1 cellular context compared by ENCODE assay signal in the genomic region with DNA sequence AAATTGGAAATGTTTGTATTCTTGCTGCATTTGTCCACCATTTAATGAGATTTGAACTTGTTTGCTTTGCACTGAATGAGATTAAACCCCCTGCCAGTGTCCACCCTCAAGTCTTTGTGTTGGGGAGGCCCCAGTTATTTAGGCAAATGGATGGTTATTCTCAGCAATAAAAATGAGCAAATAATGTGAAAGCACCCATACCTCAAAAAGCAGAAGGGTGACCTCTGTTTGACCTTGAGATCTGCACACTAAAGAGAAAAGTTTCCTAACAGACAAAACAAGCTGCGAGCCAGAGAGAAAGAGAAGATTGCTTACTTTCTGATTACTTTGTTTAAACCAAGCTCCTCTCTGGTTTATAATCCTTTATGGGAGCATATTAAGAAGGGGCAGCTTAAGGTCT.
TF ChIP-seq lines count a peak whose summit lies in the region.

No MANE protein-coding gene starts in this region.

TF ChIP-seq in GM23338, 12 proteins besides CTCF, POLR2A, EP300 and RAD21 (continued from another document):
- TF ChIP-seq, protein P1, sequence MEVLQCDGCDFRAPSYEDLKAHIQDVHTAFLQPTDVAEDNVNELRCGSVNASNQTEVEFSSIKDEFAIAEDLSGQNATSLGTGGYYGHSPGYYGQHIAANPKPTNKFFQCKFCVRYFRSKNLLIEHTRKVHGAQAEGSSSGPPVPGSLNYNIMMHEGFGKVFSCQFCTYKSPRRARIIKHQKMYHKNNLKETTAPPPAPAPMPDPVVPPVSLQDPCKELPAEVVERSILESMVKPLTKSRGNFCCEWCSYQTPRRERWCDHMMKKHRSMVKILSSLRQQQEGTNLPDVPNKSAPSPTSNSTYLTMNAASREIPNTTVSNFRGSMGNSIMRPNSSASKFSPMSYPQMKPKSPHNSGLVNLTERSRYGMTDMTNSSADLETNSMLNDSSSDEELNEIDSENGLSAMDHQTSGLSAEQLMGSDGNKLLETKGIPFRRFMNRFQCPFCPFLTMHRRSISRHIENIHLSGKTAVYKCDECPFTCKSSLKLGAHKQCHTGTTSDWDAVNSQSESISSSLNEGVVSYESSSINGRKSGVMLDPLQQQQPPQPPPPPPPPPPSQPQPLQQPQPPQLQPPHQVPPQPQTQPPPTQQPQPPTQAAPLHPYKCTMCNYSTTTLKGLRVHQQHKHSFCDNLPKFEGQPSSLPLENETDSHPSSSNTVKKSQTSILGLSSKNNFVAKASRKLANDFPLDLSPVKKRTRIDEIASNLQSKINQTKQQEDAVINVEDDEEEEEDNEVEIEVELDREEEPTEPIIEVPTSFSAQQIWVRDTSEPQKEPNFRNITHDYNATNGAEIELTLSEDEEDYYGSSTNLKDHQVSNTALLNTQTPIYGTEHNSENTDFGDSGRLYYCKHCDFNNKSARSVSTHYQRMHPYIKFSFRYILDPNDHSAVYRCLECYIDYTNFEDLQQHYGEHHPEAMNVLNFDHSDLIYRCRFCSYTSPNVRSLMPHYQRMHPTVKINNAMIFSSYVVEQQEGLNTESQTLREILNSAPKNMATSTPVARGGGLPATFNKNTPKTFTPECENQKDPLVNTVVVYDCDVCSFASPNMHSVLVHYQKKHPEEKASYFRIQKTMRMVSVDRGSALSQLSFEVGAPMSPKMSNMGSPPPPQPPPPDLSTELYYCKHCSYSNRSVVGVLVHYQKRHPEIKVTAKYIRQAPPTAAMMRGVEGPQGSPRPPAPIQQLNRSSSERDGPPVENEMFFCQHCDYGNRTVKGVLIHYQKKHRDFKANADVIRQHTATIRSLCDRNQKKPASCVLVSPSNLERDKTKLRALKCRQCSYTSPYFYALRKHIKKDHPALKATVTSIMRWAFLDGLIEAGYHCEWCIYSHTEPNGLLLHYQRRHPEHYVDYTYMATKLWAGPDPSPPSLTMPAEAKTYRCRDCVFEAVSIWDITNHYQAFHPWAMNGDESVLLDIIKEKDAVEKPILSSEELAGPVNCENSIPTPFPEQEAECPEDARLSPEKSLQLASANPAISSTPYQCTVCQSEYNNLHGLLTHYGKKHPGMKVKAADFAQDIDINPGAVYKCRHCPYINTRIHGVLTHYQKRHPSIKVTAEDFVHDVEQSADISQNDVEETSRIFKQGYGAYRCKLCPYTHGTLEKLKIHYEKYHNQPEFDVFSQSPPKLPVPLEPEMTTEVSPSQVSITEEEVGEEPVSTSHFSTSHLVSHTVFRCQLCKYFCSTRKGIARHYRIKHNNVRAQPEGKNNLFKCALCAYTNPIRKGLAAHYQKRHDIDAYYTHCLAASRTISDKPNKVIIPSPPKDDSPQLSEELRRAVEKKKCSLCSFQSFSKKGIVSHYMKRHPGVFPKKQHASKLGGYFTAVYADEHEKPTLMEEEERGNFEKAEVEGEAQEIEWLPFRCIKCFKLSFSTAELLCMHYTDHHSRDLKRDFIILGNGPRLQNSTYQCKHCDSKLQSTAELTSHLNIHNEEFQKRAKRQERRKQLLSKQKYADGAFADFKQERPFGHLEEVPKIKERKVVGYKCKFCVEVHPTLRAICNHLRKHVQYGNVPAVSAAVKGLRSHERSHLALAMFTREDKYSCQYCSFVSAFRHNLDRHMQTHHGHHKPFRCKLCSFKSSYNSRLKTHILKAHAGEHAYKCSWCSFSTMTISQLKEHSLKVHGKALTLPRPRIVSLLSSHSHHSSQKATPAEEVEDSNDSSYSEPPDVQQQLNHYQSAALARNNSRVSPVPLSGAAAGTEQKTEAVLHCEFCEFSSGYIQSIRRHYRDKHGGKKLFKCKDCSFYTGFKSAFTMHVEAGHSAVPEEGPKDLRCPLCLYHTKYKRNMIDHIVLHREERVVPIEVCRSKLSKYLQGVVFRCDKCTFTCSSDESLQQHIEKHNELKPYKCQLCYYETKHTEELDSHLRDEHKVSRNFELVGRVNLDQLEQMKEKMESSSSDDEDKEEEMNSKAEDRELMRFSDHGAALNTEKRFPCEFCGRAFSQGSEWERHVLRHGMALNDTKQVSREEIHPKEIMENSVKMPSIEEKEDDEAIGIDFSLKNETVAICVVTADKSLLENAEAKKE (CRISPR knock-in tag; IDR thresholded peaks at IDR 0.05), result no peak
- TF ChIP-seq CREB1 (CRISPR knock-in tag; IDR thresholded peaks at IDR 0.05; ENCODE audit: low read depth) (no peak), EZH2phosphoT487 (IDR thresholded peaks at IDR 0.05; ENCODE audit: unreplicated experiment) (no peak), ZNF114 (CRISPR knock-in tag; IDR thresholded peaks at IDR 0.05) (no peak), EZH2 (IDR thresholded peaks at IDR 0.05; ENCODE audit: low read depth, unreplicated experiment) (no peak), NANOG (IDR thresholded peaks at IDR 0.05; ENCODE audit: borderline replicate concordance) (no peak), STAT1 (IDR thresholded peaks at IDR 0.05; ENCODE audit: unreplicated experiment) (no peak)
- TF ChIP-seq, protein P2, sequence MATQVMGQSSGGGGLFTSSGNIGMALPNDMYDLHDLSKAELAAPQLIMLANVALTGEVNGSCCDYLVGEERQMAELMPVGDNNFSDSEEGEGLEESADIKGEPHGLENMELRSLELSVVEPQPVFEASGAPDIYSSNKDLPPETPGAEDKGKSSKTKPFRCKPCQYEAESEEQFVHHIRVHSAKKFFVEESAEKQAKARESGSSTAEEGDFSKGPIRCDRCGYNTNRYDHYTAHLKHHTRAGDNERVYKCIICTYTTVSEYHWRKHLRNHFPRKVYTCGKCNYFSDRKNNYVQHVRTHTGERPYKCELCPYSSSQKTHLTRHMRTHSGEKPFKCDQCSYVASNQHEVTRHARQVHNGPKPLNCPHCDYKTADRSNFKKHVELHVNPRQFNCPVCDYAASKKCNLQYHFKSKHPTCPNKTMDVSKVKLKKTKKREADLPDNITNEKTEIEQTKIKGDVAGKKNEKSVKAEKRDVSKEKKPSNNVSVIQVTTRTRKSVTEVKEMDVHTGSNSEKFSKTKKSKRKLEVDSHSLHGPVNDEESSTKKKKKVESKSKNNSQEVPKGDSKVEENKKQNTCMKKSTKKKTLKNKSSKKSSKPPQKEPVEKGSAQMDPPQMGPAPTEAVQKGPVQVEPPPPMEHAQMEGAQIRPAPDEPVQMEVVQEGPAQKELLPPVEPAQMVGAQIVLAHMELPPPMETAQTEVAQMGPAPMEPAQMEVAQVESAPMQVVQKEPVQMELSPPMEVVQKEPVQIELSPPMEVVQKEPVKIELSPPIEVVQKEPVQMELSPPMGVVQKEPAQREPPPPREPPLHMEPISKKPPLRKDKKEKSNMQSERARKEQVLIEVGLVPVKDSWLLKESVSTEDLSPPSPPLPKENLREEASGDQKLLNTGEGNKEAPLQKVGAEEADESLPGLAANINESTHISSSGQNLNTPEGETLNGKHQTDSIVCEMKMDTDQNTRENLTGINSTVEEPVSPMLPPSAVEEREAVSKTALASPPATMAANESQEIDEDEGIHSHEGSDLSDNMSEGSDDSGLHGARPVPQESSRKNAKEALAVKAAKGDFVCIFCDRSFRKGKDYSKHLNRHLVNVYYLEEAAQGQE (IDR thresholded peaks at IDR 0.05; ENCODE audit: unreplicated experiment), result no peak
- TF ChIP-seq, protein P3, sequence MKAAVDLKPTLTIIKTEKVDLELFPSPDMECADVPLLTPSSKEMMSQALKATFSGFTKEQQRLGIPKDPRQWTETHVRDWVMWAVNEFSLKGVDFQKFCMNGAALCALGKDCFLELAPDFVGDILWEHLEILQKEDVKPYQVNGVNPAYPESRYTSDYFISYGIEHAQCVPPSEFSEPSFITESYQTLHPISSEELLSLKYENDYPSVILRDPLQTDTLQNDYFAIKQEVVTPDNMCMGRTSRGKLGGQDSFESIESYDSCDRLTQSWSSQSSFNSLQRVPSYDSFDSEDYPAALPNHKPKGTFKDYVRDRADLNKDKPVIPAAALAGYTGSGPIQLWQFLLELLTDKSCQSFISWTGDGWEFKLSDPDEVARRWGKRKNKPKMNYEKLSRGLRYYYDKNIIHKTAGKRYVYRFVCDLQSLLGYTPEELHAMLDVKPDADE (IDR thresholded peaks at IDR 0.05), result no peak
